20 cellular contexts compared by ENCODE assay signal in genomic region chr12:13504074-13504473, GRCh38.
DNase-seq lines count a peak whose midpoint lies in the region; ATAC-seq and TF ChIP-seq lines count a peak whose summit lies in the region.
"Had no signal": no experiment of that assay in that cellular context is flagged by ENCODE, and none has a peak within 500 bp of the region (broad histone marks: within the 10 kb centered on the region; RNA-seq: fewer than 3 reads in every experiment).

No MANE protein-coding gene starts in this region.

- H2BK15ac ChIP-seq in neuronal stem cell (ENCODE audit: low read length): no peak overlapping the region

- intact Hi-C loops in dorsolateral prefrontal cortex (cut with DNase I): no loop called here

- no peak overlapping the region for H2BK12ac ChIP-seq in neuronal stem cell (ENCODE audit: low read length)

- H4K8ac ChIP-seq in neuronal stem cell (ENCODE audit: low read depth, low read length): no peak overlapping the region

- DNase-seq in ELR (ENCODE audit: low read depth) (peak; percentile 6), HT1080 (ENCODE audit: low read depth) (peak; percentile 13), dorsolateral prefrontal cortex (no peak), neuronal stem cell (ENCODE audit: low spot score) (no peak), GM13977 (ENCODE audit: low spot score) (no peak), NCI-H748 (lab: John Stamatoyannopoulos, UW; ENCODE audit: unreplicated experiment) (no peak), islet precursor cell (no peak)
- DNase-seq: activated CD4-positive, alpha-beta memory T cell treated with anti-CD3 and anti-CD28 coated beads, Interleukin-2, amount 10 ng/mL, durations not matched to agents 7 days and 5 days; activated CD4-positive, CD25-positive, alpha-beta regulatory T cell; activated naive CD4-positive, alpha-beta T cell treated with anti-CD3 and anti-CD28 coated beads for 36 hours; activated T-cell treated with anti-CD3 and anti-CD28 coated beads, Interleukin-2, amount 50 U/mL, for 1 hour; NCI-H1694 treated with DMSO at 0.1 percent for 48 hours; NCI-H82; retina; stimulated activated naive CD8-positive, alpha-beta T cell treated with anti-CD3 and anti-CD28 coated beads, Interleukin-15, Interleukin-2, amounts not matched to agents 100 U/mL and 50 U/mL, for 24 hours; trophoblast cell had no signal

- H3K4ac ChIP-seq in neuronal stem cell (ENCODE audit: low read length): no peak overlapping the region

- no peak overlapping the region for H3K4me2 ChIP-seq in neuronal stem cell (ENCODE audit: insufficient read depth, low read length, poor library complexity, severe bottlenecking)

- in situ Hi-C loops in GM13977 (cut with MboI; ENCODE audit: low pct_unique_long_range_greater_than_20kb, low sequenced_read_pairs, unreplicated experiment): no loop called here

- H2BK5ac ChIP-seq in neuronal stem cell (ENCODE audit: low read length): no peak overlapping the region

- no peaks in the 10 kb centered on the region for H3K79me1 ChIP-seq in neuronal stem cell (ENCODE audit: low read depth, low read length)

- no peak overlapping the region for H2AK5ac ChIP-seq in neuronal stem cell (ENCODE audit: low read depth, low read length)

- no peak overlapping the region for H2BK120ac ChIP-seq in neuronal stem cell (ENCODE audit: low read depth, low read length)

- ATAC-seq in HG02678 (IDR thresholded peaks at IDR 0.05; ENCODE audit: unreplicated experiment): no peak
- ATAC-seq: left lobe of liver; Panc1; stimulated activated naive CD8-positive, alpha-beta T cell treated with anti-CD3 and anti-CD28 coated beads, Interleukin-15, Interleukin-2, amounts not matched to agents 100 U/mL and 50 U/mL, for 24 hours had no signal

- H2AFZ ChIP-seq in neuronal stem cell (ENCODE audit: low read length): peak overlapping the region; percentile 77

- H3K27ac ChIP-seq in dorsolateral prefrontal cortex (peak overlapping the region in 39 of 59 donors; percentile 4 to 81 (median 52)), neuronal stem cell (replicated peaks; ENCODE audit: low read length) (no peak overlapping the region)
- H3K27ac ChIP-seq: epithelial cell of prostate had no signal

- peaks cover 6 to 24% of the 10 kb centered on the region in 2 donors for H3K4me1 ChIP-seq in neuronal stem cell (ENCODE audit: control insufficient read depth in 2 of 2, insufficient read depth in 1 of 2, low read depth in 1 of 2, low read length in 2 of 2)

- no peaks in the 10 kb centered on the region for H3K9me3 ChIP-seq in neuronal stem cell (replicated peaks in 1 of 2; ENCODE audit: control insufficient read depth in 2 of 2, insufficient read depth in 1 of 2, low read depth in 1 of 2, low read length in 2 of 2)

- H3K14ac ChIP-seq in neuronal stem cell (ENCODE audit: low read length): no peak overlapping the region

- no peak overlapping the region for H3K18ac ChIP-seq in neuronal stem cell (ENCODE audit: low read length)

- H3K36me3 ChIP-seq in neuronal stem cell (replicated peaks in 1 of 2; ENCODE audit: control insufficient read depth in 2 of 2, insufficient read depth in 2 of 2, low read length in 2 of 2): no peaks in the 10 kb centered on the region

- TF ChIP-seq CTCF in dorsolateral prefrontal cortex (IDR thresholded peaks at IDR 0.05 in 54 of 56, conservative IDR thresholded peaks at IDR 0.05 in 2 of 56; ENCODE audit: low read depth in 1 of 56, partially characterized antibody in 56 of 56): no peak
- no peak for TF ChIP-seq CTCF in GM13977 (IDR thresholded peaks at IDR 0.05; ENCODE audit: extremely low read depth, insufficient read depth, missing control alignments)

- H3K27me3 ChIP-seq in dorsolateral prefrontal cortex (peaks cover 0 to 3% (median 0%) of the 10 kb centered on the region in 45 donors), neuronal stem cell (ENCODE audit: control insufficient read depth in 3 of 3, insufficient read depth in 3 of 3, low read depth in 1 of 3, low read length in 3 of 3) (peaks cover 0 to 2% (median 0%) of the 10 kb centered on the region in 3 experiments)

- no peak overlapping the region for H3K23ac ChIP-seq in neuronal stem cell (ENCODE audit: low read depth, low read length, poor library complexity)

- no peak overlapping the region for H4K91ac ChIP-seq in neuronal stem cell (ENCODE audit: low read depth, low read length, poor library complexity)

- H3K4me3 ChIP-seq in dorsolateral prefrontal cortex: no peak overlapping the region
- H3K4me3 ChIP-seq in neuronal stem cell (ENCODE audit: low read length in 2 of 2): no peak overlapping the region

- no peak overlapping the region for H3K9ac ChIP-seq in neuronal stem cell (ENCODE audit: low read depth, low read length, poor library complexity)

Comparison
In these comparisons a context has a peak if more than half of its experiments do, and no peak if none do; other contexts are left out.
1. DNase-seq: peak in ELR (single experiment) and HT1080 (single experiment); none in dorsolateral prefrontal cortex (0 of 10), neuronal stem cell (single experiment), GM13977 (single experiment), NCI-H748 (single experiment) and islet precursor cell (single experiment).